In genomic region chr10:132195366-132196075, GRCh38 we compare ENCODE assay signal across 24 cellular contexts.
"Had no signal": no experiment of that assay in that cellular context is flagged by ENCODE, and none has a peak within 500 bp of the region (broad histone marks: within the 10 kb centered on the region; RNA-seq: fewer than 3 reads in every experiment).

No MANE protein-coding gene starts in this region.

- H3K4me1 Mint-ChIP-seq: activated CD4-positive, alpha-beta memory T cell treated with anti-CD3 and anti-CD28 coated beads, Interleukin-2, amount 10 ng/mL, durations not matched to agents 7 days and 5 days; activated CD4-positive, alpha-beta T cell treated with anti-CD3 and anti-CD28 coated beads for 36 hours; activated naive CD8-positive, alpha-beta T cell treated with anti-CD3 and anti-CD28 coated beads, Interleukin-2, amount 10 ng/mL, durations not matched to agents 7 days and 5 days; activated T-helper 17 cell treated with anti-CD3 and anti-CD28 coated beads, Interleukin-2, amount 50 U/mL, for 72 hours; central memory CD8-positive, alpha-beta T cell; IgD-negative memory B cell; T-cell had no signal

- H3K4me3 Mint-ChIP-seq: activated CD4-positive, alpha-beta memory T cell treated with anti-CD3 and anti-CD28 coated beads, Interleukin-2, amount 10 ng/mL, durations not matched to agents 7 days and 5 days; activated CD4-positive, alpha-beta T cell treated with anti-CD3 and anti-CD28 coated beads for 36 hours; activated naive CD4-positive, alpha-beta T cell treated with anti-CD3 and anti-CD28 coated beads, Interleukin-2, amount 10 ng/mL, durations not matched to agents 7 days and 5 days; activated naive CD8-positive, alpha-beta T cell treated with anti-CD3 and anti-CD28 coated beads, Interleukin-2, amount 10 ng/mL, durations not matched to agents 7 days and 5 days; activated T-helper 17 cell treated with anti-CD3 and anti-CD28 coated beads, Interleukin-2, amount 50 U/mL, for 72 hours; central memory CD8-positive, alpha-beta T cell; IgD-negative memory B cell; T-cell had no signal

- H3K27ac ChIP-seq: adrenal gland, breast epithelium had no signal

- H3K27me3 ChIP-seq: adrenal gland had no signal

- H3K4me1 ChIP-seq: breast epithelium had no signal

- DNase-seq: activated CD4-positive, alpha-beta memory T cell treated with anti-CD3 and anti-CD28 coated beads, Interleukin-2, amount 10 ng/mL, durations not matched to agents 7 days and 5 days; activated CD4-positive, alpha-beta T cell treated with anti-CD3 and anti-CD28 coated beads for 36 hours; activated CD4-positive, alpha-beta T cell treated with anti-CD3 and anti-CD28 coated beads, Interleukin-2, amount 50 U/mL, for 1 hour; activated CD4-positive, CD25-positive, alpha-beta regulatory T cell; activated gamma-delta T cell; activated naive CD4-positive, alpha-beta T cell treated with anti-CD3 and anti-CD28 coated beads, Interleukin-2, amount 10 ng/mL, durations not matched to agents 7 days and 5 days; activated naive CD8-positive, alpha-beta T cell treated with anti-CD3 and anti-CD28 coated beads, Interleukin-2, amount 10 ng/mL, durations not matched to agents 7 days and 5 days; activated T-cell treated with anti-CD3 and anti-CD28 coated beads for 4 hours; activated T-cell treated with anti-CD3 and anti-CD28 coated beads, Interleukin-2, amount 50 U/mL, for 48 hours; adrenal gland; anterior cingulate cortex; KG1; NCI-H1092; NCI-H1417; NCI-H2029; NCI-H510A treated with DMSO at 0.1 percent for 48 hours; NCI-H69; SIG-M5; T-cell; T1000 had no signal

- H3K4me3 ChIP-seq: adrenal gland, breast epithelium had no signal

- ATAC-seq: activated CD4-positive, alpha-beta T cell treated with anti-CD3 and anti-CD28 coated beads for 36 hours; activated T-helper 17 cell treated with anti-CD3 and anti-CD28 coated beads, Interleukin-2, amount 50 U/mL, for 72 hours; T-cell had no signal

- H3K9me3 Mint-ChIP-seq: activated naive CD4-positive, alpha-beta T cell treated with anti-CD3 and anti-CD28 coated beads, Interleukin-2, amount 10 ng/mL, durations not matched to agents 7 days and 5 days; activated T-helper 17 cell treated with anti-CD3 and anti-CD28 coated beads, Interleukin-2, amount 50 U/mL, for 72 hours; central memory CD8-positive, alpha-beta T cell; IgD-negative memory B cell; T-cell had no signal

- H3K36me3 ChIP-seq: adrenal gland, breast epithelium had no signal

- H3K27ac Mint-ChIP-seq: activated CD4-positive, alpha-beta memory T cell treated with anti-CD3 and anti-CD28 coated beads, Interleukin-2, amount 10 ng/mL, durations not matched to agents 7 days and 5 days; activated CD4-positive, alpha-beta T cell treated with anti-CD3 and anti-CD28 coated beads for 36 hours; activated naive CD4-positive, alpha-beta T cell treated with anti-CD3 and anti-CD28 coated beads, Interleukin-2, amount 10 ng/mL, durations not matched to agents 7 days and 5 days; activated naive CD8-positive, alpha-beta T cell treated with anti-CD3 and anti-CD28 coated beads, Interleukin-2, amount 10 ng/mL, durations not matched to agents 7 days and 5 days; activated T-helper 17 cell treated with anti-CD3 and anti-CD28 coated beads, Interleukin-2, amount 50 U/mL, for 72 hours; IgD-negative memory B cell; T-cell had no signal

- H3K36me3 Mint-ChIP-seq: activated naive CD4-positive, alpha-beta T cell treated with anti-CD3 and anti-CD28 coated beads, Interleukin-2, amount 10 ng/mL, durations not matched to agents 7 days and 5 days; activated naive CD8-positive, alpha-beta T cell treated with anti-CD3 and anti-CD28 coated beads, Interleukin-2, amount 10 ng/mL, durations not matched to agents 7 days and 5 days; IgD-negative memory B cell; T-cell had no signal

- H3K9me3 ChIP-seq: adrenal gland, breast epithelium had no signal

- H3K27me3 Mint-ChIP-seq: activated CD4-positive, alpha-beta memory T cell treated with anti-CD3 and anti-CD28 coated beads, Interleukin-2, amount 10 ng/mL, durations not matched to agents 7 days and 5 days; activated CD4-positive, alpha-beta T cell treated with anti-CD3 and anti-CD28 coated beads for 36 hours; activated naive CD4-positive, alpha-beta T cell treated with anti-CD3 and anti-CD28 coated beads, Interleukin-2, amount 10 ng/mL, durations not matched to agents 7 days and 5 days; activated naive CD8-positive, alpha-beta T cell treated with anti-CD3 and anti-CD28 coated beads, Interleukin-2, amount 10 ng/mL, durations not matched to agents 7 days and 5 days; activated T-helper 17 cell treated with anti-CD3 and anti-CD28 coated beads, Interleukin-2, amount 50 U/mL, for 72 hours; central memory CD8-positive, alpha-beta T cell had no signal
